Comparison of ENCODE assay signal across 17 cellular contexts in the genomic region with DNA sequence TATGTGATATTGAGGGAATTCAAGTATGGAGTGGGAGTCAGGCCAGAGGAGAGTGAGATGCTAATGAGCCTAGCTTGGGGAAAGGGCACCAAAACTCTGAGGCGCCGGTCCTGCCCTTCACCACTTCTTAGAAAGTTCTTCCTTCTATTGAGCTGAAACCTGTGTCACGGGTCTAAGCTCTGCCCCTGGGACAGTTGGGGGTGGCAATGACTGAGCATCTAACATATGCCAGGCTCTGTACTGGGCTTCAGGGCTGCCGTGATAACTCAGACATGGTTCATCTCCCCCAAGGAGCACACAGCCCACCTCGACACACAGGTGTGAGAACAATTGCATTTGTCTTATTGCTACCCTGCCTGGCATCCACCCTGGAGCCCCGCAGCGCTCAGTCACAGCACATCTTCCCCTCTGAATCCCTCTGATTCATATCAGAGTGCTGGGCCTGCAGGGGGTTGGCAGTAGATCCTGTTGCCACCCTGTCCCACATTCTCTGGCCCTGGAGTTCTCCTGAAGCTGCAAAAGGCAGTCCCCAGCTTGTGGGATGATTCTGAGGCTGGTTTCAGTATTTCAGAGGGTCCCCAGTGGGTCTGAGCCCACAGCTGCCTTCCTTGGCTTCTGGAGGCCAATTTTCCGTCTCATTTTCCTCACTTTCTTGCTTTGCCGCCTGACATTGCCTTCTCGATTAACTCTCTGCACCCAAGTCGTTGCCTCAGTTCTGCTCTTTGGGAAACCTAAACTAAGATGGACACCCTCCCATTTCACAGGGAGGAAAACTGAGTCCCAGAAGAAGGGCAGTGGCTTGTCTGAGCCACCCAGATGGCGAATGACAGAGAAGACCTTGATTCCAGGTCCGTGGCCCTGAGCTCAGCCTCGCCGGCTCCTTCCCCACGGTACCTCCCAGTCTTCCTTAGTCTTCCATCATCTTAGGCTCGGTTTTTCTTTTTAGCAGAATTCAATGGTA. TPM values are rescaled to one million over a fixed set of nuclear protein-coding genes. Genes with fewer than 3 reads are reported as not detected.
DNase-seq lines count a peak whose midpoint lies in the region; ATAC-seq and TF ChIP-seq lines count a peak whose summit lies in the region.
"Had no signal": no experiment of that assay in that cellular context is flagged by ENCODE, and none has a peak within 500 bp of the region (broad histone marks: within the 10 kb centered on the region; RNA-seq: fewer than 3 reads in every experiment).

No MANE protein-coding gene starts in this region.

- TF ChIP-seq POLR2A in esophagus muscularis mucosa (IDR thresholded peaks at IDR 0.05; ENCODE audit: low read depth) = no peak

- peaks cover 1% of the 10 kb centered on the region for H3K36me3 Mint-ChIP-seq in T-helper 1 cell treated with Interleukin-12 subunit alpha and Interleukin-12 subunit beta and Interleukin-4 antibody, amounts not matched to agents 30 μg/mL and 1 μg/mL, for 36 hours (ENCODE audit: low read depth)
- H3K36me3 Mint-ChIP-seq in stimulated activated memory B cell treated with anti-CD40 and anti-IgM and Interleukin-4, amounts not matched to agents 10 μg/mL and 1 μg/mL and 100 μg/mL, for 72 hours = peaks cover 13% of the 10 kb centered on the region

- DNase-seq in T-helper 1 cell (no peak), esophagus muscularis mucosa (ENCODE audit: extremely low spot score) (peak; percentile 78), HPDE6-E6E7 (ENCODE audit: extremely low spot score) (no peak)
- DNase-seq: Caco-2; CD4-positive, alpha-beta T cell; GDM1; HCEC 1CT; KBM-7; NCI-H1694 treated with DMSO at 0.1 percent for 48 hours; NCI-H748 treated with DMSO at 0.1 percent for 48 hours; NK-92 treated with Interleukin-12 subunit alpha and Interleukin-12 subunit beta, amount 100 ng/mL, for 24 hours; Right ventricle myocardium superior had no signal

- peaks cover 20% of the 10 kb centered on the region for H3K36me3 ChIP-seq in OCI-LY3 (replicated peaks; ENCODE audit: low read depth, low read length)
- no peaks in the 10 kb centered on the region for H3K36me3 ChIP-seq in esophagus muscularis mucosa

- no peaks in the 10 kb centered on the region for H3K27me3 Mint-ChIP-seq in T-helper 1 cell treated with Interleukin-12 subunit alpha and Interleukin-12 subunit beta and Interleukin-4 antibody, amounts not matched to agents 30 μg/mL and 1 μg/mL, for 36 hours (ENCODE audit: low read depth)
- no peaks in the 10 kb centered on the region for H3K27me3 Mint-ChIP-seq in stimulated activated memory B cell treated with anti-CD40 and anti-IgM and Interleukin-4, amounts not matched to agents 10 μg/mL and 1 μg/mL and 100 μg/mL, for 72 hours
- H3K27me3 Mint-ChIP-seq: CD4-positive, alpha-beta T cell had no signal

- H2AFZ ChIP-seq in OCI-LY3 (ENCODE audit: low read depth, low read length) = no peak overlapping the region

- peak overlapping the region; percentile 66 for H3K9ac ChIP-seq in OCI-LY3 (ENCODE audit: low read length)

- no peaks in the 10 kb centered on the region for H3K27me3 ChIP-seq in OCI-LY3 (ENCODE audit: low read depth, low read length)
- no peaks in the 10 kb centered on the region for H3K27me3 ChIP-seq in esophagus muscularis mucosa

- no peaks in the 10 kb centered on the region for H3K9me3 Mint-ChIP-seq in T-helper 1 cell treated with Interleukin-12 subunit alpha and Interleukin-12 subunit beta and Interleukin-4 antibody, amounts not matched to agents 30 μg/mL and 1 μg/mL, for 36 hours
- H3K9me3 Mint-ChIP-seq in stimulated activated memory B cell treated with anti-CD40 and anti-IgM and Interleukin-4, amounts not matched to agents 10 μg/mL and 1 μg/mL and 100 μg/mL, for 72 hours = no peaks in the 10 kb centered on the region
- H3K9me3 Mint-ChIP-seq: CD4-positive, alpha-beta T cell had no signal

- H3K9me3 ChIP-seq in OCI-LY3 (ENCODE audit: insufficient read depth, low read length) = no peaks in the 10 kb centered on the region
- H3K9me3 ChIP-seq in esophagus muscularis mucosa = no peaks in the 10 kb centered on the region
- H3K9me3 ChIP-seq: Caco-2 had no signal

- no peak for TF ChIP-seq EP300 in esophagus muscularis mucosa (IDR thresholded peaks at IDR 0.05)

- H3K27ac ChIP-seq in OCI-LY3 (ENCODE audit: low read length) (peak overlapping the region; percentile 99), esophagus muscularis mucosa (replicated peaks in 1 of 4) (no peak overlapping the region)

- H3K4me1 ChIP-seq in OCI-LY3 (ENCODE audit: low read length) (peaks cover 99% of the 10 kb centered on the region), esophagus muscularis mucosa (peaks cover 0 to 5% (median 3%) of the 10 kb centered on the region in 4 donors)

- H3K4me2 ChIP-seq in OCI-LY3 (ENCODE audit: low read length) = peak overlapping the region; percentile 63

- intact Hi-C loops in esophagus muscularis mucosa (cut with DNase I) = no loop called here

- H3K4me3 ChIP-seq in OCI-LY3 (ENCODE audit: low read length) = peak overlapping the region; percentile 2
- H3K4me3 ChIP-seq in esophagus muscularis mucosa = no peak overlapping the region

- H3K79me2 ChIP-seq in OCI-LY3 (ENCODE audit: low read length) = peaks cover 59% of the 10 kb centered on the region

- TF ChIP-seq CTCF in OCI-LY3 (IDR thresholded peaks at IDR 0.05; ENCODE audit: low read depth, low read length) (no peak), esophagus muscularis mucosa (IDR thresholded peaks at IDR 0.05) (no peak)

- H3K4me3 Mint-ChIP-seq in T-helper 1 cell treated with Interleukin-12 subunit alpha and Interleukin-12 subunit beta and Interleukin-4 antibody, amounts not matched to agents 30 μg/mL and 1 μg/mL, for 36 hours = no peak overlapping the region
- H3K4me3 Mint-ChIP-seq in stimulated activated memory B cell treated with anti-CD40 and anti-IgM and Interleukin-4, amounts not matched to agents 10 μg/mL and 1 μg/mL and 100 μg/mL, for 72 hours = no peak overlapping the region
- H3K4me3 Mint-ChIP-seq: CD4-positive, alpha-beta T cell had no signal

- peak; percentile 73 for ATAC-seq in stimulated activated memory B cell treated with anti-CD40 and anti-IgM and Interleukin-4, amounts not matched to agents 10 μg/mL and 1 μg/mL and 100 μg/mL, for 72 hours
- no peak for ATAC-seq in GM21786 (IDR thresholded peaks at IDR 0.05; ENCODE audit: unreplicated experiment)
- no peak for ATAC-seq in GM18907 (IDR thresholded peaks at IDR 0.05; ENCODE audit: unreplicated experiment)

- peak overlapping the region; percentile 43 for H3K27ac Mint-ChIP-seq in T-helper 1 cell treated with Interleukin-12 subunit alpha and Interleukin-12 subunit beta and Interleukin-4 antibody, amounts not matched to agents 30 μg/mL and 1 μg/mL, for 36 hours
- H3K27ac Mint-ChIP-seq in stimulated activated memory B cell treated with anti-CD40 and anti-IgM and Interleukin-4, amounts not matched to agents 10 μg/mL and 1 μg/mL and 100 μg/mL, for 72 hours = peak overlapping the region; percentile 93
- H3K27ac Mint-ChIP-seq: CD4-positive, alpha-beta T cell had no signal

- peaks cover 56% of the 10 kb centered on the region for H3K4me1 Mint-ChIP-seq in T-helper 1 cell treated with Interleukin-12 subunit alpha and Interleukin-12 subunit beta and Interleukin-4 antibody, amounts not matched to agents 30 μg/mL and 1 μg/mL, for 36 hours (ENCODE audit: low read depth)
- H3K4me1 Mint-ChIP-seq in stimulated activated memory B cell treated with anti-CD40 and anti-IgM and Interleukin-4, amounts not matched to agents 10 μg/mL and 1 μg/mL and 100 μg/mL, for 72 hours = peaks cover 81% of the 10 kb centered on the region

- no peaks in the 10 kb centered on the region for H4K20me1 ChIP-seq in OCI-LY3 (ENCODE audit: insufficient read depth, low read length)

- 93% methylated on average over 17 of the region's 17 CpGs for WGBS in esophagus muscularis mucosa

RNA-seq across cellular contexts. Expression of a gene that starts 42.5 kb away (rescaled TPM):
- total RNA-seq in esophagus muscularis mucosa = 10 to 100 TPM; 19.5 to 33.4 (median 26.2) TPM

RNA-seq across cellular contexts. Expression of a gene that starts 42.9 kb away (rescaled TPM):
- total RNA-seq in esophagus muscularis mucosa = 10 to 100 TPM; 53.6 to 67.9 (median 62.9) TPM
